Comparison of ENCODE assay signal across 2 cellular contexts in the genomic region with DNA sequence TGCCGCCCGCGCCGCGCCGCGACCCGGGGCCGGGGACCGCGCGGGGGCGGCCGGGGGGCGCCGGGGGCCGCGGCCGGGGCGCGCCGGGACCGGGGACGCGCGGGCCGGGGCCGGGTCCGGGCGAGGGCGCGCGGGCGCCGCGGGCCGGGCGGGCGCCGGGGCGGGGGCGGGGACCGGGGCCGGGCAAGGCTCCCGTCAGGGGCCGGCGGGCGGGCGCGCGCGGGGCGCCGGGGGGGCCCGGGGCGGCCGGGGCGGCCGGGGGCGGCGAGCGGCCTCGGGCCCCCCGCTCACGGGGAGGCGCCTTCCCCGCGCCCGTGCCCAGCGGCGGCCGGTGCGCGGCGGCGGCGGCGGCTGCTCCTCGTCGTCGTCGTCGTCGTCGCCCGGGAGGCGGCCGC.
TF ChIP-seq lines count a peak whose summit lies in the region.

No MANE protein-coding gene starts in this region.

TF ChIP-seq in IMR-90, 13 proteins besides CTCF, POLR2A, EP300 and RAD21:
- no peak for TF ChIP-seq MAFK (IDR thresholded peaks at IDR 0.05; ENCODE audit: low read depth, low read length)
- TF ChIP-seq CEBPB (IDR thresholded peaks at IDR 0.05; ENCODE audit: low read depth, low read length) = no peak
- TF ChIP-seq CHD1 (IDR thresholded peaks at IDR 0.05; ENCODE audit: low read depth, low read length) = no peak
- no peak for TF ChIP-seq USF2 (IDR thresholded peaks at IDR 0.05; ENCODE audit: low read depth, low read length)
- no peak for TF ChIP-seq RCOR1 (IDR thresholded peaks at IDR 0.05; ENCODE audit: insufficient replicate concordance, low read length)
- no peak for TF ChIP-seq NFE2L2 (IDR thresholded peaks at IDR 0.05; ENCODE audit: low read depth, low read length)
- TF ChIP-seq BHLHE40 (IDR thresholded peaks at IDR 0.05; ENCODE audit: low read depth, low read length) = no peak
TF ChIP-seq in IMR-90: peak in this region for 0.

TF ChIP-seq in H1, 55 proteins besides CTCF, POLR2A, EP300 and RAD21:
- no peak for TF ChIP-seq TEAD4 (IDR thresholded peaks at IDR 0.05; ENCODE audit: low read depth, low read length)
- no peak for TF ChIP-seq TAF1 (IDR thresholded peaks at IDR 0.05; ENCODE audit: low read depth, low read length)
- TF ChIP-seq HDAC2 (IDR thresholded peaks at IDR 0.05; ENCODE audit: borderline replicate concordance in 1 of 2, low read depth in 2 of 2, low read length in 2 of 2) = no peak
- TF ChIP-seq KDM1A (IDR thresholded peaks at IDR 0.05; ENCODE audit: borderline replicate concordance, low read length) = no peak
- no peak for TF ChIP-seq RNF2 (IDR thresholded peaks at IDR 0.05; ENCODE audit: borderline replicate concordance, low read depth, low read length, missing control alignments, poor library complexity, severe bottlenecking)
- no peak for TF ChIP-seq KDM5A (IDR thresholded peaks at IDR 0.05; ENCODE audit: low read length)
- TF ChIP-seq EGR1 (IDR thresholded peaks at IDR 0.05; ENCODE audit: borderline replicate concordance, low read depth, low read length) = no peak
- no peak for TF ChIP-seq CBX8 (IDR thresholded peaks at IDR 0.05; ENCODE audit: borderline replicate concordance, low read depth, low read length)
- TF ChIP-seq SUZ12 (IDR thresholded peaks at IDR 0.05; ENCODE audit: low read length) = no peak
- no peak for TF ChIP-seq TAF7 (optimal IDR thresholded peaks at IDR 0.05; ENCODE audit: borderline replicate concordance, low read depth, low read length)
- no peak for TF ChIP-seq USF2 (IDR thresholded peaks at IDR 0.05; ENCODE audit: low read length)
- TF ChIP-seq SP1 (IDR thresholded peaks at IDR 0.05; ENCODE audit: low read depth, low read length) = no peak
- TF ChIP-seq BACH1 (IDR thresholded peaks at IDR 0.05; ENCODE audit: low read length) = no peak
- TF ChIP-seq JUND (IDR thresholded peaks at IDR 0.05; ENCODE audit: low read length) = no peak
- no peak for TF ChIP-seq CHD2 (IDR thresholded peaks at IDR 0.05; ENCODE audit: low read length)
- TF ChIP-seq, protein P1, sequence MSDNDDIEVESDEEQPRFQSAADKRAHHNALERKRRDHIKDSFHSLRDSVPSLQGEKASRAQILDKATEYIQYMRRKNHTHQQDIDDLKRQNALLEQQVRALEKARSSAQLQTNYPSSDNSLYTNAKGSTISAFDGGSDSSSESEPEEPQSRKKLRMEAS (IDR thresholded peaks at IDR 0.05) = no peak
- no peak for TF ChIP-seq SAP30 (IDR thresholded peaks at IDR 0.05; ENCODE audit: insufficient read depth, insufficient replicate concordance, low read length)
- TF ChIP-seq GTF2F1 (IDR thresholded peaks at IDR 0.05; ENCODE audit: borderline replicate concordance, low read depth, low read length) = no peak
